Comparison of ENCODE assay signal across 18 cellular contexts in the genomic region with DNA sequence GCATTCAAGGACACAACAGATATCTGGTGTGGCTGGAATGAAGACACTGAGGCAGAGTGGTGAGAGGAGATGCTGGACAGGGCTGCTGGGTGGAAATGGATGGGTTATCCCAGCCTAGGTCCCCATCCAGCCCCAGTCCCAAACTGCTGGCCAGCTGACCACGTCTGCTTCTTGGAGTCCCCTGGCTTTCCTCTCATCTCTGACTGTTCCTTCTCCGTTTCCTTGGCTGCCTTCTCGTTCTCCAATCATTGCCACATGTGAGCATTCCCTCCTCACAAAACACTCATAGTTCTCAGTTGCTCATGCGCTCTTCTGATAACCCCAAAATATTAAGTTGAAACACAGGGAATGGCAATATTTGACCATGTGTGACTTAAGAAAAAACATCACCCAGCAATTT. TPM values are rescaled to one million over a fixed set of nuclear protein-coding genes. Genes with fewer than 3 reads are reported as not detected.
DNase-seq lines count a peak whose midpoint lies in the region; ATAC-seq and TF ChIP-seq lines count a peak whose summit lies in the region.
"Had no signal": no experiment of that assay in that cellular context is flagged by ENCODE, and none has a peak within 500 bp of the region (broad histone marks: within the 10 kb centered on the region; RNA-seq: fewer than 3 reads in every experiment).

No MANE protein-coding gene starts in this region.

- H3K27ac ChIP-seq in GM23248 (no peak overlapping the region), right cardiac atrium (ENCODE audit: low read length) (no peak overlapping the region), aorta (ENCODE audit: low read depth in 1 of 2, low read length in 2 of 2) (no peak overlapping the region), endodermal cell (ENCODE audit: low read depth, low read length) (no peak overlapping the region)

- no peaks in the 10 kb centered on the region for H3F3A ChIP-seq in GM23248 (ENCODE audit: insufficient read depth)

- no peak overlapping the region for H3K4me3 ChIP-seq in GM23248
- no peak overlapping the region for H3K4me3 ChIP-seq in fibroblast of mammary gland (ENCODE audit: control insufficient read depth, low read depth, low read length)
- H3K4me3 ChIP-seq in right cardiac atrium (ENCODE audit: low read length), result no peak overlapping the region
- no peak overlapping the region for H3K4me3 ChIP-seq in aorta (ENCODE audit: low read length in 2 of 2)
- no peak overlapping the region for H3K4me3 ChIP-seq in endodermal cell (ENCODE audit: low read length)
- H3K4me3 ChIP-seq: K562 had no signal

- peak; percentile 55 to 69 for ATAC-seq in right cardiac atrium
- peak; percentile 51 for ATAC-seq in aorta (ENCODE audit: low FRiP score)
- ATAC-seq: K562, SK-N-SH treated with all-trans-retinoic acid at 6 μM for 48 hours had no signal

- H3K27ac Mint-ChIP-seq in endodermal cell, result no peak overlapping the region
- H3K27ac Mint-ChIP-seq: CD4-positive, alpha-beta memory T cell; HFFc6 had no signal

- H4K20me1 ChIP-seq in GM23248 (ENCODE audit: insufficient read depth), result no peaks in the 10 kb centered on the region

- DNase-seq in GM23248, result peak; percentile 71
- peak; percentile 29 for DNase-seq in fibroblast of mammary gland (ENCODE audit: low read depth)
- DNase-seq in right cardiac atrium, result peak; percentile 31 to 76 (median 70)
- no peak for DNase-seq in aorta
- no peak for DNase-seq in T-helper 1 cell
- no peak for DNase-seq in Ammon's horn (ENCODE audit: low spot score)
- DNase-seq in endodermal cell, result no peak
- DNase-seq: CD4-positive, alpha-beta memory T cell; DMS153; HFFc6; NCI-H1417; NCI-H187; NCI-H2107; NCI-H510A; NCI-H774; SIG-M5 had no signal

- H3K36me3 Mint-ChIP-seq in endodermal cell (ENCODE audit: low read depth), result no peaks in the 10 kb centered on the region
- H3K36me3 Mint-ChIP-seq: CD4-positive, alpha-beta memory T cell had no signal

- H3K4me1 Mint-ChIP-seq in endodermal cell, result no peaks in the 10 kb centered on the region
- H3K4me1 Mint-ChIP-seq: CD4-positive, alpha-beta memory T cell had no signal

- no peaks in the 10 kb centered on the region for H3K9me3 Mint-ChIP-seq in endodermal cell
- H3K9me3 Mint-ChIP-seq: CD4-positive, alpha-beta memory T cell; HFFc6 had no signal

- no peaks in the 10 kb centered on the region for H3K79me2 ChIP-seq in GM23248 (ENCODE audit: insufficient read depth)

- H2AFZ ChIP-seq in GM23248, result no peak overlapping the region

- H3K4me1 ChIP-seq in GM23248 (ENCODE audit: insufficient read depth) (no peaks in the 10 kb centered on the region), right cardiac atrium (ENCODE audit: control insufficient read depth, insufficient read depth, low read length) (peaks cover 10% of the 10 kb centered on the region), aorta (ENCODE audit: control insufficient read depth in 1 of 2, insufficient read depth in 2 of 2, low read length in 2 of 2) (no peaks in the 10 kb centered on the region), endodermal cell (ENCODE audit: control insufficient read depth, insufficient read depth, low read length) (no peaks in the 10 kb centered on the region)

- no peak overlapping the region for H3K4me2 ChIP-seq in GM23248 (ENCODE audit: unreplicated experiment)

- H3K9ac ChIP-seq in GM23248, result no peak overlapping the region
- no peak overlapping the region for H3K9ac ChIP-seq in endodermal cell (ENCODE audit: extremely low read depth, low read length, poor library complexity, severe bottlenecking)

- no peaks in the 10 kb centered on the region for H3K9me3 ChIP-seq in GM23248 (ENCODE audit: low read depth)
- H3K9me3 ChIP-seq in right cardiac atrium (ENCODE audit: control insufficient read depth, low read length), result no peaks in the 10 kb centered on the region
- no peaks in the 10 kb centered on the region for H3K9me3 ChIP-seq in aorta (ENCODE audit: control insufficient read depth, low read length)
- no peaks in the 10 kb centered on the region for H3K9me3 ChIP-seq in endodermal cell (ENCODE audit: control insufficient read depth, low read length)

- peaks cover 6% of the 10 kb centered on the region for H3K27me3 Mint-ChIP-seq in endodermal cell (ENCODE audit: insufficient read depth)

- H3K9me2 ChIP-seq in GM23248 (ENCODE audit: insufficient read depth), result no peaks in the 10 kb centered on the region

- 8% methylated on average over 4 of the region's 4 CpGs for WGBS in GM23248 (ENCODE audit: low coverage in 1 of 2, low lambda C conversion rate in 2 of 2, missing lambda C conversion rate in 2 of 2), 2 experiments
- 58% methylated on average over 4 of the region's 4 CpGs for WGBS in right cardiac atrium
- 51 to 54% methylated on average over 4 of the region's 4 CpGs for WGBS in aorta, 2 donors
- whole genome bisulfite sequencing in endodermal cell (ENCODE audit: insufficient coverage in 1 of 2, insufficient read length in 1 of 2), 2 experiments, result 77 to 78% methylated on average over 4 of the region's 4 CpGs

- in situ Hi-C loops in GM23248 (cut with MboI), result no loop called here

- TF ChIP-seq CTCF in fibroblast of mammary gland (conservative IDR thresholded peaks at IDR 0.05; ENCODE audit: control insufficient read depth, insufficient read depth, low read depth, low read length) (no peak), endodermal cell (conservative IDR thresholded peaks at IDR 0.05) (no peak)

- no peak overlapping the region for H3K4me3 Mint-ChIP-seq in endodermal cell
- H3K4me3 Mint-ChIP-seq: CD4-positive, alpha-beta memory T cell; HFFc6 had no signal

- H3K27me3 ChIP-seq in GM23248 (replicated peaks; ENCODE audit: insufficient read depth) (no peaks in the 10 kb centered on the region; the same call in 1 of the 2 replicates), right cardiac atrium (ENCODE audit: control insufficient read depth, insufficient read depth) (no peaks in the 10 kb centered on the region), aorta (ENCODE audit: control insufficient read depth in 1 of 2, insufficient read depth in 2 of 2, low read length in 1 of 2) (no peaks in the 10 kb centered on the region), endodermal cell (ENCODE audit: control insufficient read depth, insufficient read depth, low read length, poor library complexity, severe bottlenecking) (no peaks in the 10 kb centered on the region)

- H3K36me3 ChIP-seq in GM23248 (ENCODE audit: low read depth), result no peaks in the 10 kb centered on the region
- H3K36me3 ChIP-seq in aorta (ENCODE audit: control insufficient read depth in 1 of 2, insufficient read depth in 2 of 2, low read length in 1 of 2), result no peaks in the 10 kb centered on the region
- H3K36me3 ChIP-seq in endodermal cell (ENCODE audit: control insufficient read depth, insufficient read depth, low read length), result no peaks in the 10 kb centered on the region

- intact Hi-C loops in right cardiac atrium (cut with DNase I), result no loop called here
- intact Hi-C loops in aorta (cut with DNase I), result no loop called here

RNA-seq across cellular contexts. Expression of gene MAFB, which starts 31.5 kb away (rescaled TPM):
- total RNA-seq in GM23248 (2014; rRNA removed; shearing (Covaris generic)), result 1.8 and 1.9 TPM in 2 replicates
- polyA plus RNA-seq in GM23248 (2016; fragmentation: Nextera tagmentation; extraction: Ambion mirVana) (3.8 and 4.4 TPM in 2 replicates), right cardiac atrium (6.9 TPM), aorta (10 to 100 TPM in 1 of 2 donors, 1 to 10 TPM in 1; 4.2 to 20.8 TPM)
- total RNA-seq in right cardiac atrium (10 to 100 TPM; 15.1 to 22.8 (median 21.5) TPM), aorta (10 to 100 TPM; 55.0 to 66.3 TPM), endodermal cell (1 to 10 TPM in 1 of 2 donors, under 1 TPM in 1; 0.90 to 1.5 TPM)
- 6.6 TPM for polyA plus RNA-seq in endodermal cell (2013, experiment 1 of 2)
- polyA plus RNA-seq in endodermal cell (2013, experiment 2 of 2), result 5.8 TPM
- polyA plus RNA-seq: K562 had no signal

Comparison
In these comparisons a context has a peak if more than half of its experiments do, and no peak if none do; other contexts are left out.
1. DNase-seq: peak in GM23248 (single experiment), fibroblast of mammary gland (single experiment) and right cardiac atrium (3 of 3); none in aorta (0 of 2), T-helper 1 cell (0 of 5), Ammon's horn (single experiment) and endodermal cell (single experiment).